In the genomic region with DNA sequence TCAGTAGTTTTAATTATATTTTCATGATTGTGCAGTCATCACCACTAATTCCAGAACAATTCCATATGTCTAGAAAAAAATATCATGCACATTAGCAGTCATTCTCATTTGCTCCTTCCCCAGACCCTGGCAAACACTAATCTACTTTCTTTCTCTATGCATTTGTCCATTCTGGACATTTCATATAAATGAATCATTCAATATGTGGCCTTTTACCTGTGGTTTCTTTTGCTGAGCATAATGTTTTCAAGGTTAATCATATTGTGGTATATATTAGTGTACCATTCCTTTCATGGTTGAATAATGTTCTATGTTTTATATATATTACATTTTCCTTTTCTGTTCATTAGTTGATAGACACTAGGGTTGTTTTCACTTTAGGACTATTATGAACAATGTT, we compare ENCODE assay signal across 21 cellular contexts.
"Had no signal": no experiment of that assay in that cellular context is flagged by ENCODE, and none has a peak within 500 bp of the region (broad histone marks: within the 10 kb centered on the region; RNA-seq: fewer than 3 reads in every experiment).

No MANE protein-coding gene starts in this region.

- H3K4me3 Mint-ChIP-seq: activated CD8-positive, alpha-beta T cell treated with anti-CD3 and anti-CD28 coated beads for 36 hours; activated T-cell treated with anti-CD3 and anti-CD28 coated beads, Interleukin-2, amount 50 U/mL, for 24 hours; natural killer cell treated with Interleukin-12 subunit alpha and Interleukin-12 subunit beta and Interleukin-15 and Interleukin-18, amount 100 ng/mL, for 72 hours had no signal

- H3K79me2 ChIP-seq: hepatocyte had no signal

- ATAC-seq: activated CD8-positive, alpha-beta T cell treated with anti-CD3 and anti-CD28 coated beads for 36 hours; lower lobe of right lung; natural killer cell treated with Interleukin-12 subunit alpha and Interleukin-12 subunit beta and Interleukin-15 and Interleukin-18, amount 100 ng/mL, for 72 hours had no signal

- H3K4me2 ChIP-seq: hepatocyte had no signal

- H3K36me3 Mint-ChIP-seq: natural killer cell treated with Interleukin-12 subunit alpha and Interleukin-12 subunit beta and Interleukin-15 and Interleukin-18, amount 100 ng/mL, for 72 hours had no signal

- H3K27ac Mint-ChIP-seq: activated CD8-positive, alpha-beta T cell treated with anti-CD3 and anti-CD28 coated beads for 36 hours; activated T-cell treated with anti-CD3 and anti-CD28 coated beads, Interleukin-2, amount 50 U/mL, for 24 hours; activated T-helper 2 cell treated with anti-CD3 and anti-CD28 coated beads, Interferon-gamma antibody, Interleukin-2, Interleukin-4, amounts not matched to agents 10 μg/mL and 5 μg/mL and 100 μg/mL, durations not matched to agents 14 hours and 24 hours and 36 hours; natural killer cell treated with Interleukin-12 subunit alpha and Interleukin-12 subunit beta and Interleukin-15 and Interleukin-18, amount 100 ng/mL, for 72 hours had no signal

- H3K27ac ChIP-seq: cardiac muscle cell, esophagus squamous epithelium, hepatocyte, lower lobe of right lung had no signal

- H3K27me3 ChIP-seq: cardiac muscle cell, esophagus squamous epithelium, hepatocyte had no signal

- H3K9me3 ChIP-seq: lower lobe of right lung had no signal

- H3K4me1 ChIP-seq: esophagus squamous epithelium, lower lobe of right lung had no signal

- H3K36me3 ChIP-seq: cardiac muscle cell, esophagus squamous epithelium, lower lobe of right lung had no signal

- H3K9me3 Mint-ChIP-seq: natural killer cell treated with Interleukin-12 subunit alpha and Interleukin-12 subunit beta and Interleukin-15 and Interleukin-18, amount 100 ng/mL, for 72 hours had no signal

- H3K27me3 Mint-ChIP-seq: activated CD8-positive, alpha-beta T cell treated with anti-CD3 and anti-CD28 coated beads for 36 hours; activated T-cell treated with anti-CD3 and anti-CD28 coated beads, Interleukin-2, amount 50 U/mL, for 24 hours; natural killer cell treated with Interleukin-12 subunit alpha and Interleukin-12 subunit beta and Interleukin-15 and Interleukin-18, amount 100 ng/mL, for 72 hours had no signal

- H2AFZ ChIP-seq: hepatocyte had no signal

- H3K4me3 ChIP-seq: cardiac muscle cell, esophagus squamous epithelium, hepatocyte, lower lobe of right lung had no signal

- DNase-seq: activated CD4-positive, alpha-beta T cell treated with anti-CD3 and anti-CD28 coated beads for 48 hours; activated CD4-positive, CD25-positive, alpha-beta regulatory T cell; activated CD8-positive, alpha-beta T cell treated with anti-CD3 and anti-CD28 coated beads for 36 hours; activated naive CD4-positive, alpha-beta T cell treated with Interleukin-2 at 50 U/mL for 16 hours; activated T-cell treated with anti-CD3 and anti-CD28 coated beads, Interleukin-2, amount 50 U/mL, for 24 hours; anterior cingulate cortex; dermis blood vessel endothelial cell; effector memory CD4-positive, alpha-beta T cell; esophagus squamous epithelium; lower lobe of right lung; occipital lobe; posterior cingulate gyrus; retina; stimulated activated CD8-positive, alpha-beta memory T cell treated with anti-CD3 and anti-CD28 coated beads, Interleukin-4, amount 100 ng/mL, for 48 hours; stimulated activated naive CD4-positive, alpha-beta T cell; T-helper 1 cell; T-helper 9 cell had no signal
